In the genomic region with DNA sequence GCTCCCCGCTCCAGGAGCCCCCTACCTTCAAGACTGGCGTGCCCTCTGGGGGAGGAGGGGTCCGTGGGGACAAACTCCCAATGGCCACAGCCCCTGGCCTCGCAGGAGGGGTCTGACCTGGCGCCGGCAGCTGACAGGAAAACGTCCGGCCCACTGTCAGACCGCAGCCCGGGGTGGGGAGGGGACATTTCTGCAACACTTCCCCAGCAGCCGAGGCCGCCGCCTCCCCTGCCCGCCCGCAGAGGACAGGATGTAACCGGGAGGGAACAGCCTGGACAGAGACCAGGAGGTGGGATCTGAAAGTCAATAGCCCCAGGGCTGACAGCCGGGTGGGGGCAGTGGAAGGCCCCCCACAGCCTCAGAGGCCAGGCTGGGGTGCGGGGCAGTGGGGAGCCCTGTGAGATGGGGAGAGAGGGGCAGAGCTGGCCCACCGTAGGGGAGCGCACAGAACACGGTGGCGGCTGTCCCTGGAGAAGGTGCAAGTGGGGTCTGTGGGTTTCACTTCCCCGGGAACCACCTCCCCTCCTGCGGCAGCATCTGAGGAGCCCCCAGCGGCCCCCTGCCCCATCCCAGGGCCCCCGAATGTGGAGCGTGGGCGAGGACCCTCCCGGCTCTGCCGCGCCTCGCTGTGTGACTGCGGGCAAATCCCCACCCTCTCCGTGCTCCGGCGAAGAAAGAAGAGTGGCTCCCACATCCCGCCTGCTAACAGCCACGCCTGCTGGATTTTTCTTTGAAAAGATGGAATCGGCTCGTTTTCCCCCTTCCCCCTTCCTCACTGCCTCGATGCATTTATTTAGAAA, we compare ENCODE assay signal across 8 cellular contexts. TPM values are rescaled to one million over a fixed set of nuclear protein-coding genes. Genes with fewer than 3 reads are reported as not detected.
A peak's percentile ranks its signal among the peaks of the same experiment; 100 is the strongest.
DNase-seq lines count a peak whose midpoint lies in the region; ATAC-seq and TF ChIP-seq lines count a peak whose summit lies in the region.

A gene with protein sequence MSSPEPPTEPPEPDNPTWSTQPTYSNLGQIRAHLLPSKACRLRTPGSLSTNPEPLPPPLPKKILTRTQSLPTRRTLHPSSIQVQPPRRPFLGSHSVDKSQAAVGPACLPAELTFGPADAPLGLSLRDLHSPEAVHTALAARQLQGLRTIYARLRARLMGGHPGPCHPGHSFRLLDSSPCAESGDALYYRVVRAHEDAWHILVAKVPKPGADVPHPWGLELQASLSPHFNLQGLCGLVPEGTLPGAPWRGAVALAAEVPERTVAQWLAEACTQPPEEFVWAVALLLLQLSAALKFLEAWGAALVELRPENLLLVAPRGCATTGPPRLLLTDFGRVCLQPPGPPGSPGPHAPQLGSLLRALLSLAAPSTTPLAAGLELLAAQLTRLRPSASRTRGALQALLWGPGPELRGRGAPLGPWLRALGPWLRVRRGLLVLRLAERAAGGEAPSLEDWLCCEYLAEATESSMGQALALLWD (minus strand): TSS at position 114 of the 800 bp plus-strand sequence. CDS start 1,244 bp downstream, outside the sequence.

- no peaks in the 10 kb centered on the region for H3K9me3 Mint-ChIP-seq in type B pancreatic cell

- H3K4me3 Mint-ChIP-seq in type B pancreatic cell = peak within 1 kb of the TSS; percentile 44

- ATAC-seq in HG03135 (IDR thresholded peaks at IDR 0.05; ENCODE audit: unreplicated experiment) = no peak

- H3K36me3 Mint-ChIP-seq in type B pancreatic cell = no peaks in the 10 kb centered on the region

- peak within 1 kb of the TSS; percentile 28 for H3K27ac Mint-ChIP-seq in type B pancreatic cell

- peaks cover 5% of the 10 kb centered on the region for H3K4me1 Mint-ChIP-seq in type B pancreatic cell (ENCODE audit: unreplicated experiment)

- TF ChIP-seq CTCF in type B pancreatic cell (conservative IDR thresholded peaks at IDR 0.05) = no peak

- DNase-seq in GF-D8 (lab: John Stamatoyannopoulos, UW) = peak; percentile 57
- DNase-seq in NOMO-1 treated with dmso at 0.1 percent for 144 hours (lab: John Stamatoyannopoulos, UW; ENCODE audit: unreplicated experiment) = peak; percentile 57
- peak; percentile 71 for DNase-seq in ecto neural progenitor cell (ENCODE audit: low spot score)
- peak; percentile 94 for DNase-seq in mesenteric fat pad (ENCODE audit: low spot score)
- no peak for DNase-seq in type B pancreatic cell (ENCODE audit: extremely low spot score, unreplicated experiment)
- no peak for DNase-seq in HuH-7.5 (ENCODE audit: low spot score)
- DNase-seq in NCI-H524 treated with DMSO at 0.1 percent for 48 hours (lab: John Stamatoyannopoulos, UW) = no peak

- H3K27me3 Mint-ChIP-seq in type B pancreatic cell = peaks cover 38% of the 10 kb centered on the region

RNA-seq across cellular contexts. Expression of the gene that starts here (rescaled TPM):
- total RNA-seq in mesenteric fat pad = 2.6 TPM
- total RNA-seq in type B pancreatic cell (ENCODE audit: low replicate concordance) = 0.10 TPM in 1 of 2 replicates, not detected in the other

Comparison
In these comparisons a context has a peak if more than half of its experiments do, and no peak if none do; other contexts are left out.
1. DNase-seq: peak in GF-D8 (single experiment), NOMO-1 treated with dmso at 0.1 percent for 144 hours (single experiment), ecto neural progenitor cell (single experiment) and mesenteric fat pad (single experiment); none in type B pancreatic cell (single experiment), HuH-7.5 (single experiment) and NCI-H524 treated with DMSO at 0.1 percent for 48 hours (single experiment).